ENCODE assay signal across 25 cellular contexts in genomic region chr2:109248590-109248989, GRCh38.
"Had no signal": no experiment of that assay in that cellular context is flagged by ENCODE, and none has a peak within 500 bp of the region (broad histone marks: within the 10 kb centered on the region; RNA-seq: fewer than 3 reads in every experiment).

No MANE protein-coding gene starts in this region.

- H3K79me2 ChIP-seq: parathyroid adenoma had no signal

- H3K4me3 ChIP-seq: colonic mucosa, esophagus muscularis mucosa, lower lobe of right lung, right lobe of liver, testis, tibial artery, upper lobe of left lung had no signal

- H3K9ac ChIP-seq: parathyroid adenoma had no signal

- H3K9me3 Mint-ChIP-seq: dendritic cell treated with granulocyte-macrophage colony-stimulating factor and Interleukin-4, amounts not matched to agents 40 ng/mL and 50 ng/mL, for 4 days; immature natural killer cell; natural killer cell had no signal

- H3K27ac ChIP-seq: colonic mucosa, foreskin keratinocyte, lower lobe of right lung, parathyroid adenoma, right lobe of liver, testis, tibial artery, upper lobe of left lung had no signal

- DNase-seq: colonic mucosa; effector memory CD4-positive, alpha-beta T cell; foreskin keratinocyte; glutamatergic neuron; immature natural killer cell; islet precursor cell; kidney glomerular epithelial cell; left colon; left ventricle myocardium superior; lower lobe of right lung; natural killer cell; right lobe of liver; small intestine; stimulated activated CD4-positive, alpha-beta T cell treated with anti-CD3 and anti-CD28 coated beads, Interleukin-12 subunit alpha, Interleukin-12 subunit beta, amount 100 ng/mL, for 4 hours; stimulated activated CD4-positive, alpha-beta T cell treated with anti-CD3 and anti-CD28 coated beads, Interleukin-1b, Interleukin-23, amount 100 ng/mL, for 48 hours; stimulated activated CD4-positive, alpha-beta T cell treated with anti-CD3 and anti-CD28 coated beads, Interleukin-4, amount 100 ng/mL, for 1 hour; stimulated activated CD8-positive, alpha-beta memory T cell treated with anti-CD3 and anti-CD28 coated beads, Interleukin-4, amount 100 ng/mL, for 48 hours; stimulated activated naive CD4-positive, alpha-beta T cell; tibial artery; upper lobe of left lung had no signal

- H3K4me1 ChIP-seq: colonic mucosa, foreskin keratinocyte had no signal

- H3K27me3 ChIP-seq: colonic mucosa, esophagus muscularis mucosa, right lobe of liver, testis, tibial artery, upper lobe of left lung had no signal

- H2AFZ ChIP-seq: parathyroid adenoma had no signal

- H3K9me3 ChIP-seq: colonic mucosa, esophagus muscularis mucosa, lower lobe of right lung, right lobe of liver, testis, tibial artery, upper lobe of left lung had no signal

- H3K36me3 Mint-ChIP-seq: natural killer cell had no signal

- ATAC-seq: foreskin keratinocyte, lower lobe of right lung, natural killer cell had no signal

- H3K27ac Mint-ChIP-seq: dendritic cell treated with granulocyte-macrophage colony-stimulating factor and Interleukin-4, amounts not matched to agents 40 ng/mL and 50 ng/mL, for 4 days; natural killer cell; progenitor cell of endocrine pancreas had no signal

- H3K36me3 ChIP-seq: colonic mucosa, esophagus muscularis mucosa, lower lobe of right lung, right lobe of liver, tibial artery, upper lobe of left lung had no signal

- H3K4me3 Mint-ChIP-seq: dendritic cell treated with granulocyte-macrophage colony-stimulating factor and Interleukin-4, amounts not matched to agents 40 ng/mL and 50 ng/mL, for 4 days; immature natural killer cell; natural killer cell had no signal
